ENCODE assay signal across 8 cellular contexts in genomic region chr2:164992818-164993217, GRCh38. TPM values are rescaled to one million over a fixed set of nuclear protein-coding genes. Genes with fewer than 3 reads are reported as not detected.
A peak's percentile ranks its signal among the peaks of the same experiment; 100 is the strongest.
DNase-seq lines count a peak whose midpoint lies in the region; ATAC-seq and TF ChIP-seq lines count a peak whose summit lies in the region.

No MANE protein-coding gene starts in this region.

- POLR2A ChIA-PET in T-cell (lab: Charles Lee), result no interaction called here

- H3K27ac Mint-ChIP-seq in T-cell, result no peak overlapping the region
- peak overlapping the region; percentile 66 for H3K27ac Mint-ChIP-seq in mesothelial cell of epicardium

- H3K9me3 Mint-ChIP-seq in T-cell (no peaks in the 10 kb centered on the region), mesothelial cell of epicardium (no peaks in the 10 kb centered on the region)

- peaks cover 16 to 20% (median 17%) of the 10 kb centered on the region in 3 donors for H3K4me1 Mint-ChIP-seq in T-cell
- H3K4me1 Mint-ChIP-seq in mesothelial cell of epicardium, result peaks cover 21% of the 10 kb centered on the region

- no peak for TF ChIP-seq EP300 in upper lobe of left lung (IDR thresholded peaks at IDR 0.05)

- no peaks in the 10 kb centered on the region for H3K36me3 ChIP-seq in upper lobe of left lung

- TF ChIP-seq CTCF in GM12875 (IDR thresholded peaks at IDR 0.05; ENCODE audit: borderline replicate concordance, insufficient read depth, low read depth, low read length) (peak; percentile 23; the same call in 1 of the 2 replicates), mesothelial cell of epicardium (IDR thresholded peaks at IDR 0.05; ENCODE audit: unreplicated experiment) (peak; percentile 77), upper lobe of left lung (IDR thresholded peaks at IDR 0.05) (peak in 5 of 6 experiments; percentile 9 to 61 (median 45))

- H3K36me3 Mint-ChIP-seq in T-cell (no peaks in the 10 kb centered on the region), mesothelial cell of epicardium (no peaks in the 10 kb centered on the region)

- DNase-seq in AG08396 (ENCODE audit: low spot score) (peak; percentile 30), NCI-H128 (lab: John Stamatoyannopoulos, UW; ENCODE audit: unreplicated experiment) (peak; percentile 18), T-cell (peak in 21 of 34 experiments; percentile 5 to 52 (median 26)), dedifferentiated amniotic fluid mesenchymal stem cell (ENCODE audit: extremely low spot score) (peak; percentile 96), mesothelial cell of epicardium (ENCODE audit: low spot score in 2 of 2, unreplicated experiment in 2 of 2) (peak; percentile 42 to 60), upper lobe of left lung (peak in 1 of 2 donors; percentile 28)

- H3K4me3 ChIP-seq in GM12875 (ENCODE audit: low read depth, low read length) (no peak overlapping the region), upper lobe of left lung (no peak overlapping the region)

- peaks cover 0 to 5% (median 2%) of the 10 kb centered on the region in 4 donors for H3K4me1 ChIP-seq in upper lobe of left lung

- CTCF ChIA-PET in T-cell (lab: Charles Lee), result interaction anchor here (0.6 to 3.2 kb wide), 12 partner anchors 10 to 1135 kb away, joined by 3 to 12 read pairs (median 4); partner anchors contain the start of genes SCN1A (in 1 of the 2) and SCN3A (in 1 of the 2)

- H3K9me3 ChIP-seq in upper lobe of left lung, result no peaks in the 10 kb centered on the region

- no peak overlapping the region for H3K27ac ChIP-seq in upper lobe of left lung

- TF ChIP-seq POLR2A in upper lobe of left lung (IDR thresholded peaks at IDR 0.05), result no peak

- H3K4me3 Mint-ChIP-seq in T-cell (no peak overlapping the region), mesothelial cell of epicardium (no peak overlapping the region)

- WGBS in upper lobe of left lung, 2 donors, result 0 to 2% methylated on average over 5 of the region's 5 CpGs

- no peaks in the 10 kb centered on the region for H3K27me3 ChIP-seq in upper lobe of left lung

- ATAC-seq in HG02763 (IDR thresholded peaks at IDR 0.05; ENCODE audit: unreplicated experiment) (peak; percentile 64), T-cell (replicated peaks in 1 of 4) (peak in 2 of 4 experiments; percentile 66 to 69), upper lobe of left lung (ENCODE audit: low FRiP score in 2 of 2) (peak; percentile 57 to 81)

- no peaks in the 10 kb centered on the region for H3K27me3 Mint-ChIP-seq in T-cell
- no peaks in the 10 kb centered on the region for H3K27me3 Mint-ChIP-seq in mesothelial cell of epicardium (ENCODE audit: low read depth)

RNA-seq across cellular contexts. Expression of gene SLC38A11, which starts 37.5 kb away (rescaled TPM):
- total RNA-seq in T-cell (under 1 TPM in 2 of 5 donors, not detected in 3; 0.38 to 0.72 TPM), mesothelial cell of epicardium (0.54 to 0.71 TPM (median 0.59 TPM) in 3 replicates), upper lobe of left lung (under 1 TPM in 4 of 6 donors, not detected in 2; 0.17 to 0.40 (median 0.30) TPM)

Comparison
In these comparisons a context has a peak if more than half of its experiments do, and no peak if none do; other contexts are left out.
1. CTCF ChIP-seq: peak in every context shown above with its lines; median percentile 77 in mesothelial cell of epicardium; 45 in upper lobe of left lung; 23 in GM12875.